Comparison of ENCODE assay signal across 8 cellular contexts in genomic region chr11:67507891-67508485, GRCh38. TPM values are rescaled to one million over a fixed set of nuclear protein-coding genes. Genes with fewer than 3 reads are reported as not detected.
DNase-seq lines count a peak whose midpoint lies in the region; ATAC-seq and TF ChIP-seq lines count a peak whose summit lies in the region.

Gene CDK2AP2 (minus strand): TSS chr11:67508162. CDS start chr11:67508082, 80 bp downstream.

- H3K36me3 Mint-ChIP-seq in activated naive CD4-positive, alpha-beta T cell treated with anti-CD3 and anti-CD28 coated beads, Interleukin-2, amount 50 U/mL, for 72 hours = peaks cover 8 to 12% of the 10 kb centered on the region in 2 donors

- TF ChIP-seq POLR2A in testis (IDR thresholded peaks at IDR 0.05) = no peak

- H3K4me3 ChIP-seq in GM08714 (ENCODE audit: low read length) (peak within 1 kb of the TSS; percentile 67), testis (peak within 1 kb of the TSS; percentile 74 to 82)

- no peaks in the 10 kb centered on the region for H3K9me3 Mint-ChIP-seq in activated naive CD4-positive, alpha-beta T cell treated with anti-CD3 and anti-CD28 coated beads, Interleukin-2, amount 50 U/mL, for 72 hours

- H3K36me3 ChIP-seq in testis (ENCODE audit: low read depth, missing control alignments) = no peaks in the 10 kb centered on the region

- no peaks in the 10 kb centered on the region for H3K27me3 ChIP-seq in testis

- ATAC-seq in HG02610 (IDR thresholded peaks at IDR 0.05; ENCODE audit: unreplicated experiment) (peak; percentile 87), omental fat pad (ENCODE audit: low FRiP score) (peak; percentile 81)
- ATAC-seq in activated naive CD4-positive, alpha-beta T cell treated with anti-CD3 and anti-CD28 coated beads, Interleukin-2, amount 50 U/mL, for 72 hours = peak; percentile 75 to 77

- 1 to 6% methylated on average over 7 to 56 of the region's 56 CpGs for WGBS in testis, 2 donors

- H3K27ac Mint-ChIP-seq in activated naive CD4-positive, alpha-beta T cell treated with anti-CD3 and anti-CD28 coated beads, Interleukin-2, amount 50 U/mL, for 72 hours = peak within 1 kb of the TSS; percentile 97 to 99

- H3K4me1 ChIP-seq in testis = peaks cover 21% of the 10 kb centered on the region

- peak; percentile 99 for DNase-seq in NCI-H1092 treated with DMSO at 0.1 percent for 48 hours (lab: John Stamatoyannopoulos, UW)
- peak; percentile 93 for DNase-seq in SKM-1 (lab: John Stamatoyannopoulos, UW; ENCODE audit: unreplicated experiment)
- DNase-seq in activated naive CD4-positive, alpha-beta T cell treated with anti-CD3 and anti-CD28 coated beads, Interleukin-2, amount 50 U/mL, for 72 hours (ENCODE audit: low spot score in 2 of 2) = peak; percentile 97 to 99
- DNase-seq in glomerular endothelial cell (ENCODE audit: extremely low read depth, low read depth, low spot score) = peak; percentile 88
- DNase-seq in omental fat pad (ENCODE audit: low spot score) = peak; percentile 98
- peak; percentile 100 for DNase-seq in testis

- intact Hi-C loops in testis (cut with DNase I; ENCODE audit: low total_unique reads) = no loop called here

- TF ChIP-seq CTCF in omental fat pad (IDR thresholded peaks at IDR 0.05) (no peak), testis (IDR thresholded peaks at IDR 0.05) (no peak)

- peak within 1 kb of the TSS; percentile 95 to 97 for H3K27ac ChIP-seq in testis

- H3K9me3 ChIP-seq in testis = no peaks in the 10 kb centered on the region

RNA-seq across cellular contexts. Expression of gene CDK2AP2, which starts in this region (rescaled TPM):
- 10 to 100 TPM; 72.4 to 85.2 TPM for total RNA-seq in activated naive CD4-positive, alpha-beta T cell treated with anti-CD3 and anti-CD28 coated beads, Interleukin-2, amount 50 U/mL, for 72 hours
- total RNA-seq in glomerular endothelial cell (71.9 and 77.3 TPM in 2 replicates), omental fat pad (10 to 100 TPM; 23.5 to 50.5 (median 34.7) TPM), testis (10 to 100 TPM; 26.4 to 38.0 TPM)
- 20.9 TPM for polyA plus RNA-seq in testis (ENCODE audit: insufficient read depth, low read depth, low replicate concordance)

Comparison
In these comparisons a context has a peak if more than half of its experiments do, and no peak if none do; other contexts are left out.
1. Peak in every context shown above with its lines: DNase-seq, ATAC-seq, H3K4me3 ChIP-seq and H3K27ac ChIP-seq.